Comparison of ENCODE assay signal across 32 cellular contexts in genomic region chr2:63999049-63999448, GRCh38.
"Had no signal": no experiment of that assay in that cellular context is flagged by ENCODE, and none has a peak within 500 bp of the region (broad histone marks: within the 10 kb centered on the region; RNA-seq: fewer than 3 reads in every experiment).

No MANE protein-coding gene starts in this region.

- H3K27ac ChIP-seq: ascending aorta, VCaP had no signal

- H3K9me3 ChIP-seq: ascending aorta had no signal

- H3K27me3 Mint-ChIP-seq: activated B cell treated with CpG ODN at 0.5 μM for 24 hours; activated CD4-positive, alpha-beta memory T cell treated with anti-CD3 and anti-CD28 coated beads for 36 hours; activated CD4-positive, alpha-beta T cell treated with anti-CD3 and anti-CD28 coated beads, Interleukin-2, amount 10 ng/mL, durations not matched to agents 24 days and 14 days; activated CD8-positive, alpha-beta T cell treated with anti-CD3 and anti-CD28 coated beads for 36 hours; activated naive CD4-positive, alpha-beta T cell treated with anti-CD3 and anti-CD28 coated beads, Interleukin-2, amount 10 ng/mL, durations not matched to agents 7 days and 5 days; activated naive CD4-positive, alpha-beta T cell treated with anti-CD3 and anti-CD28 coated beads, Interleukin-2, amount 50 U/mL, for 24 hours; activated naive CD8-positive, alpha-beta T cell; activated naive CD8-positive, alpha-beta T cell treated with anti-CD3 and anti-CD28 coated beads, Interleukin-2, amount 10 ng/mL, durations not matched to agents 7 days and 5 days; activated naive CD8-positive, alpha-beta T cell treated with anti-CD3 and anti-CD28 coated beads, Interleukin-2, amount 50 U/mL, for 24 hours; activated T-cell treated with anti-CD3 and anti-CD28 coated beads, Interleukin-2, amount 50 U/mL, for 24 hours; brain had no signal

- H3K4me3 ChIP-seq: ascending aorta had no signal

- H3K27me3 ChIP-seq: ascending aorta had no signal

- H3K27ac Mint-ChIP-seq: activated B cell treated with CpG ODN at 0.5 μM for 24 hours; activated CD4-positive, alpha-beta memory T cell treated with anti-CD3 and anti-CD28 coated beads for 36 hours; activated CD4-positive, alpha-beta T cell treated with anti-CD3 and anti-CD28 coated beads, Interleukin-2, amount 10 ng/mL, durations not matched to agents 24 days and 14 days; activated CD8-positive, alpha-beta T cell treated with anti-CD3 and anti-CD28 coated beads for 36 hours; activated naive CD4-positive, alpha-beta T cell treated with anti-CD3 and anti-CD28 coated beads, Interleukin-2, amount 10 ng/mL, durations not matched to agents 7 days and 5 days; activated naive CD4-positive, alpha-beta T cell treated with anti-CD3 and anti-CD28 coated beads, Interleukin-2, amount 50 U/mL, for 24 hours; activated naive CD8-positive, alpha-beta T cell; activated naive CD8-positive, alpha-beta T cell treated with anti-CD3 and anti-CD28 coated beads, Interleukin-2, amount 10 ng/mL, durations not matched to agents 7 days and 5 days; activated naive CD8-positive, alpha-beta T cell treated with anti-CD3 and anti-CD28 coated beads, Interleukin-2, amount 50 U/mL, for 24 hours; activated T-cell treated with anti-CD3 and anti-CD28 coated beads, Interleukin-2, amount 50 U/mL, for 24 hours; activated T-helper 2 cell treated with anti-CD3 and anti-CD28 coated beads, Interferon-gamma antibody, Interleukin-2, Interleukin-4, amounts not matched to agents 10 μg/mL and 5 μg/mL and 100 μg/mL, durations not matched to agents 14 hours and 24 hours and 36 hours; brain; T-helper 1 cell treated with Interleukin-12 subunit alpha and Interleukin-12 subunit beta and Interleukin-4 antibody, amounts not matched to agents 30 μg/mL and 1 μg/mL, for 36 hours; T-helper 2 cell treated with Interferon-gamma antibody and Interleukin-4, amounts not matched to agents 5 μg/mL and 100 μg/mL, for 36 hours had no signal

- DNase-seq: activated B cell treated with CpG ODN at 0.5 μM for 24 hours; activated CD4-positive, alpha-beta memory T cell treated with anti-CD3 and anti-CD28 coated beads for 36 hours; activated CD4-positive, alpha-beta T cell treated with anti-CD3 and anti-CD28 coated beads for 4 hours; activated CD4-positive, alpha-beta T cell treated with anti-CD3 and anti-CD28 coated beads, Interleukin-2, amount 10 ng/mL, durations not matched to agents 24 days and 14 days; activated CD4-positive, alpha-beta T cell treated with anti-CD3 and anti-CD28 coated beads, Interleukin-2, amount 50 U/mL, for 1 hour; activated CD4-positive, alpha-beta T cell treated with anti-CD3 and anti-CD28 coated beads, Interleukin-2, amount 50 U/mL, for 4 hours; activated CD4-positive, CD25-positive, alpha-beta regulatory T cell treated with anti-CD3 and anti-CD28 coated beads, Interleukin-2, amount 50 U/mL, for 72 hours; activated CD8-positive, alpha-beta memory T cell treated with anti-CD3 and anti-CD28 coated beads, Interleukin-2, amount 50 U/mL, for 4 hours; activated CD8-positive, alpha-beta T cell treated with anti-CD3 and anti-CD28 coated beads for 36 hours; activated effector memory CD4-positive, alpha-beta T cell treated with Interleukin-2 at 50 U/mL for 16 hours; activated gamma-delta T cell; activated naive CD4-positive, alpha-beta T cell treated with anti-CD3 and anti-CD28 coated beads, Interleukin-2, amount 10 ng/mL, durations not matched to agents 7 days and 5 days; activated naive CD4-positive, alpha-beta T cell treated with Interleukin-2 at 50 U/mL for 16 hours; activated naive CD8-positive, alpha-beta T cell treated with anti-CD3 and anti-CD28 coated beads, Interleukin-2, amount 10 ng/mL, durations not matched to agents 7 days and 5 days; activated naive CD8-positive, alpha-beta T cell treated with anti-CD3 and anti-CD28 coated beads, Interleukin-2, amount 50 U/mL, for 24 hours; activated T-cell treated with anti-CD3 and anti-CD28 coated beads, Interleukin-2, amount 50 U/mL, for 24 hours; activated T-cell treated with anti-CD3 and anti-CD28 coated beads, Interleukin-2, amount 50 U/mL, for 48 hours; amygdala; anterior cingulate cortex; central memory CD4-positive, alpha-beta T cell; T-helper 1 cell; T-helper 2 cell; T-helper 9 cell had no signal

- ATAC-seq: activated CD8-positive, alpha-beta T cell treated with anti-CD3 and anti-CD28 coated beads for 36 hours; activated naive CD8-positive, alpha-beta T cell treated with anti-CD3 and anti-CD28 coated beads, Interleukin-2, amount 50 U/mL, for 24 hours had no signal

- H3K4me1 Mint-ChIP-seq: activated B cell treated with CpG ODN at 0.5 μM for 24 hours had no signal

- FAIRE-seq: TTC549 had no signal

- H3K4me1 ChIP-seq: ascending aorta had no signal

- H3K4me3 Mint-ChIP-seq: activated B cell treated with CpG ODN at 0.5 μM for 24 hours; activated CD4-positive, alpha-beta memory T cell treated with anti-CD3 and anti-CD28 coated beads for 36 hours; activated CD4-positive, alpha-beta T cell treated with anti-CD3 and anti-CD28 coated beads, Interleukin-2, amount 10 ng/mL, durations not matched to agents 24 days and 14 days; activated CD8-positive, alpha-beta T cell treated with anti-CD3 and anti-CD28 coated beads for 36 hours; activated naive CD4-positive, alpha-beta T cell treated with anti-CD3 and anti-CD28 coated beads, Interleukin-2, amount 10 ng/mL, durations not matched to agents 7 days and 5 days; activated naive CD4-positive, alpha-beta T cell treated with anti-CD3 and anti-CD28 coated beads, Interleukin-2, amount 50 U/mL, for 24 hours; activated naive CD8-positive, alpha-beta T cell; activated naive CD8-positive, alpha-beta T cell treated with anti-CD3 and anti-CD28 coated beads, Interleukin-2, amount 10 ng/mL, durations not matched to agents 7 days and 5 days; activated naive CD8-positive, alpha-beta T cell treated with anti-CD3 and anti-CD28 coated beads, Interleukin-2, amount 50 U/mL, for 24 hours; activated T-cell treated with anti-CD3 and anti-CD28 coated beads, Interleukin-2, amount 50 U/mL, for 24 hours; brain; T-helper 1 cell treated with Interleukin-12 subunit alpha and Interleukin-12 subunit beta and Interleukin-4 antibody, amounts not matched to agents 30 μg/mL and 1 μg/mL, for 36 hours; T-helper 2 cell treated with Interferon-gamma antibody and Interleukin-4, amounts not matched to agents 5 μg/mL and 100 μg/mL, for 36 hours had no signal
